ENCODE assay signal across 30 cellular contexts in genomic region chr4:121330180-121330665, GRCh38. TPM values are rescaled to one million over a fixed set of nuclear protein-coding genes. Genes with fewer than 3 reads are reported as not detected.
"Had no signal": no experiment of that assay in that cellular context is flagged by ENCODE, and none has a peak within 500 bp of the region (broad histone marks: within the 10 kb centered on the region; RNA-seq: fewer than 3 reads in every experiment).

No MANE protein-coding gene starts in this region.

- H3K27ac Mint-ChIP-seq: activated CD8-positive, alpha-beta T cell treated with anti-CD3 and anti-CD28 coated beads, Interleukin-2, amount 10 ng/mL, durations not matched to agents 7 days and 5 days; activated naive CD4-positive, alpha-beta T cell treated with anti-CD3 and anti-CD28 coated beads, Interleukin-2, amount 50 U/mL, for 72 hours; activated naive CD8-positive, alpha-beta T cell treated with anti-CD3 and anti-CD28 coated beads, Interleukin-2, amount 50 U/mL, for 24 hours; activated T-helper 1 cell treated with anti-CD3 and anti-CD28 coated beads, Interleukin-12 subunit alpha, Interleukin-12 subunit beta, Interleukin-2, Interleukin-4 antibody, amounts not matched to agents 30 ng/mL and 10 ng/mL and 1 ng/mL, durations not matched to agents 14 hours and 24 hours and 36 hours; T-helper 17 cell; WTC11 had no signal

- H3K4me3 Mint-ChIP-seq: activated CD8-positive, alpha-beta T cell treated with anti-CD3 and anti-CD28 coated beads, Interleukin-2, amount 10 ng/mL, durations not matched to agents 7 days and 5 days; activated naive CD8-positive, alpha-beta T cell treated with anti-CD3 and anti-CD28 coated beads, Interleukin-2, amount 50 U/mL, for 24 hours; activated T-helper 1 cell treated with anti-CD3 and anti-CD28 coated beads, Interleukin-12 subunit alpha, Interleukin-12 subunit beta, Interleukin-2, Interleukin-4 antibody, amounts not matched to agents 30 ng/mL and 10 ng/mL and 1 ng/mL, durations not matched to agents 14 hours and 24 hours and 36 hours; T-helper 17 cell; WTC11 had no signal

- H3K36me3 Mint-ChIP-seq: activated naive CD4-positive, alpha-beta T cell treated with anti-CD3 and anti-CD28 coated beads, Interleukin-2, amount 50 U/mL, for 72 hours; WTC11 had no signal

- H3K9me3 Mint-ChIP-seq: activated naive CD4-positive, alpha-beta T cell treated with anti-CD3 and anti-CD28 coated beads, Interleukin-2, amount 50 U/mL, for 72 hours; activated naive CD8-positive, alpha-beta T cell treated with anti-CD3 and anti-CD28 coated beads, Interleukin-2, amount 50 U/mL, for 24 hours; activated T-helper 1 cell treated with anti-CD3 and anti-CD28 coated beads, Interleukin-12 subunit alpha, Interleukin-12 subunit beta, Interleukin-2, Interleukin-4 antibody, amounts not matched to agents 30 ng/mL and 10 ng/mL and 1 ng/mL, durations not matched to agents 14 hours and 24 hours and 36 hours; WTC11 had no signal

- H3K4me1 Mint-ChIP-seq: activated naive CD8-positive, alpha-beta T cell treated with anti-CD3 and anti-CD28 coated beads, Interleukin-2, amount 50 U/mL, for 24 hours had no signal

- DNase-seq: activated CD4-positive, alpha-beta T cell treated with anti-CD3 and anti-CD28 coated beads for 48 hours; activated CD4-positive, alpha-beta T cell treated with anti-CD3 and anti-CD28 coated beads, Interleukin-2, amount 50 U/mL, for 4 hours; activated CD4-positive, CD25-positive, alpha-beta regulatory T cell treated with anti-CD3 and anti-CD28 coated beads, Interleukin-2, amount 50 U/mL, for 72 hours; activated CD8-positive, alpha-beta memory T cell treated with anti-CD3 and anti-CD28 coated beads, Interleukin-2, amount 50 U/mL, for 48 hours; activated CD8-positive, alpha-beta T cell treated with anti-CD3 and anti-CD28 coated beads, Interleukin-2, amount 10 ng/mL, durations not matched to agents 7 days and 5 days; activated effector memory CD4-positive, alpha-beta T cell treated with Interleukin-2 at 50 U/mL for 16 hours; activated naive CD4-positive, alpha-beta T cell treated with Interleukin-2 at 50 U/mL for 16 hours; activated naive CD8-positive, alpha-beta T cell treated with anti-CD3 and anti-CD28 coated beads, Interleukin-2, amount 50 U/mL, for 24 hours; activated T-cell treated with anti-CD3 and anti-CD28 coated beads, Interleukin-2, amount 50 U/mL, for 1 hour; amniotic stem cell; body of pancreas; central memory CD4-positive, alpha-beta T cell; MG63; MV-4-11; NCI-H1105; NCI-H1436 treated with DMSO at 0.1 percent for 48 hours; NCI-H187; NCI-H2081; NCI-H510A treated with DMSO at 0.1 percent for 48 hours; NCI-H69; NK-92 treated with Interleukin-12 subunit alpha and Interleukin-12 subunit beta, amount 100 ng/mL, for 24 hours; PC-3; SHP77; T-helper 17 cell; T-helper 9 cell had no signal

RNA-seq across cellular contexts. Expression of gene QRFPR, which starts 50.6 kb away (rescaled TPM):
- total RNA-seq: activated CD8-positive, alpha-beta T cell treated with anti-CD3 and anti-CD28 coated beads, Interleukin-2, amount 10 ng/mL, durations not matched to agents 7 days and 5 days; activated naive CD4-positive, alpha-beta T cell treated with anti-CD3 and anti-CD28 coated beads, Interleukin-2, amount 50 U/mL, for 72 hours; activated T-helper 1 cell treated with anti-CD3 and anti-CD28 coated beads, Interleukin-12 subunit alpha, Interleukin-12 subunit beta, Interleukin-2, Interleukin-4 antibody, amounts not matched to agents 30 ng/mL and 10 ng/mL and 1 ng/mL, durations not matched to agents 14 hours and 24 hours and 36 hours; body of pancreas; bronchial epithelial cell; PC-3; SJSA1; T-helper 17 cell had no signal
